1 cellular context compared by ENCODE assay signal in genomic region chr9:135903358-135903656, GRCh38.
TF ChIP-seq lines count a peak whose summit lies in the region.

No MANE protein-coding gene starts in this region.

TF ChIP-seq in SK-N-SH treated with all-trans-retinoic acid at 6 μM for 48 hours, 23 proteins besides CTCF, POLR2A, EP300 and RAD21 (continued from another document):
- no peak for TF ChIP-seq PATZ1 (CRISPR knock-in tag; IDR thresholded peaks at IDR 0.05; ENCODE audit: borderline replicate concordance)
- no peak for TF ChIP-seq ZC3H10 (CRISPR knock-in tag; IDR thresholded peaks at IDR 0.05)
- TF ChIP-seq ZNF8 (CRISPR knock-in tag; IDR thresholded peaks at IDR 0.05), result no peak
- no peak for TF ChIP-seq CREB5 (CRISPR knock-in tag; IDR thresholded peaks at IDR 0.05; ENCODE audit: low read depth)
- no peak for TF ChIP-seq BACH2 (CRISPR knock-in tag; IDR thresholded peaks at IDR 0.05; ENCODE audit: borderline replicate concordance)
- no peak for TF ChIP-seq TOX (CRISPR knock-in tag; IDR thresholded peaks at IDR 0.05; ENCODE audit: borderline replicate concordance)
- TF ChIP-seq POU6F1 (CRISPR knock-in tag; IDR thresholded peaks at IDR 0.05; ENCODE audit: borderline replicate concordance, low read depth), result no peak
- no peak for TF ChIP-seq RARB (CRISPR knock-in tag; IDR thresholded peaks at IDR 0.05)
- no peak for TF ChIP-seq ISL1 (CRISPR knock-in tag; IDR thresholded peaks at IDR 0.05)
- TF ChIP-seq ARNTL (CRISPR knock-in tag; IDR thresholded peaks at IDR 0.05; ENCODE audit: borderline replicate concordance, low read depth), result no peak
- TF ChIP-seq CSDC2 (CRISPR knock-in tag; IDR thresholded peaks at IDR 0.05), result no peak
